In the genomic region with DNA sequence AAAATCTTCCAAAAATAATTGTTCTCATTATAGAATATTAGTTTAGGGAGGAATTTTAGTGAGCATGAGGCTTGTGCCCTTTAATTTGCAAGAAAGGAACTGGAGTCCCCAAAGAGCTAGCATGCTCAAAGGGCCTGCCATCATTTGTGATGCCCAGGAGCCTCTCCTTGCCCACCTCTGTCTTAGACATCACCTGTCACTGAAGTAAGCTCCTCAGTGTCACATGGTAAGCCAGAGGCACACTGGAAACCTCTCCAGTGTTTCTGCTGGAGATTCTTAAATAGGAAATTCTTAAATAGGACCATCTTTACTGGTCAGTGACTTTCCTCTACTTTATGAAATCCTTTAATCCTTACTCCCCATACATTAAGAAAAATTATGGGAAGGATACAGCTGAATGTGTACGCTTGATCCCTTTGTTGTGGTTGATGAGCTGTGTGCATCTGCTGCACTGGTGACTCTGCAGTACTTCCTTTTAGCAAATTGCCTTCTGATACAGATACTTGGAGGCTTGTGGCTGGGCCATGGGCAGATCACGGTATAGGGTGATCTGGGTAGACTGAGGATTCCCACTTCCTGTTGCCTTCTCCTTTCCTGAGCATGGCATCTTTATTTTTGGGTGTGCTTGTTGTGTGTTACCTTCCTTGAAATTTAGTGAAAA, we compare ENCODE assay signal across 12 cellular contexts.
A peak's percentile ranks its signal among the peaks of the same experiment; 100 is the strongest.
DNase-seq lines count a peak whose midpoint lies in the region; ATAC-seq and TF ChIP-seq lines count a peak whose summit lies in the region.
"Had no signal": no experiment of that assay in that cellular context is flagged by ENCODE, and none has a peak within 500 bp of the region (broad histone marks: within the 10 kb centered on the region; RNA-seq: fewer than 3 reads in every experiment).

No MANE protein-coding gene starts in this region.

- H3K4me1 Mint-ChIP-seq in stimulated activated naive CD8-positive, alpha-beta T cell treated with anti-CD3 and anti-CD28 coated beads, Interleukin-15, Interleukin-2, amounts not matched to agents 100 ng/mL and 50 ng/mL, for 24 hours (ENCODE audit: low read depth): peaks cover 53% of the 10 kb centered on the region
- H3K4me1 Mint-ChIP-seq in activated CD4-positive, alpha-beta memory T cell treated with anti-CD3 and anti-CD28 coated beads, Interleukin-2, amount 10 ng/mL, durations not matched to agents 7 days and 5 days: peaks cover 43% of the 10 kb centered on the region

- no peak overlapping the region for H3K4me3 ChIP-seq in lower lobe of right lung
- H3K4me3 ChIP-seq: K562 had no signal

- ATAC-seq in stimulated activated naive CD8-positive, alpha-beta T cell treated with anti-CD3 and anti-CD28 coated beads, Interleukin-15, Interleukin-2, amounts not matched to agents 100 U/mL and 50 U/mL, for 24 hours: no peak
- peak; percentile 35 to 46 for ATAC-seq in lower lobe of right lung
- ATAC-seq in foreskin keratinocyte: no peak
- no peak for ATAC-seq in GM18502 (IDR thresholded peaks at IDR 0.05; ENCODE audit: poor library complexity, unreplicated experiment)
- ATAC-seq: K562, left lobe of liver had no signal

- no peak for DNase-seq in stimulated activated naive CD8-positive, alpha-beta T cell treated with anti-CD3 and anti-CD28 coated beads, Interleukin-15, Interleukin-2, amounts not matched to agents 100 U/mL and 50 U/mL, for 24 hours
- DNase-seq in activated CD4-positive, alpha-beta memory T cell treated with anti-CD3 and anti-CD28 coated beads, Interleukin-2, amount 10 ng/mL, durations not matched to agents 7 days and 5 days: peak; percentile 33
- DNase-seq in lower lobe of right lung (no peak), RPMI8226 (no peak), foreskin keratinocyte (no peak)
- DNase-seq in NK-92 treated with Interleukin-12 subunit alpha and Interleukin-12 subunit beta, amount 100 ng/mL, for 24 hours (lab: John Stamatoyannopoulos, UW): no peak
- DNase-seq: NCI-H2081 treated with DMSO at 0.1 percent for 48 hours, T1000 had no signal

- no peaks in the 10 kb centered on the region for H3K27me3 Mint-ChIP-seq in stimulated activated naive CD8-positive, alpha-beta T cell treated with anti-CD3 and anti-CD28 coated beads, Interleukin-15, Interleukin-2, amounts not matched to agents 100 ng/mL and 50 ng/mL, for 24 hours
- H3K27me3 Mint-ChIP-seq in activated CD4-positive, alpha-beta memory T cell treated with anti-CD3 and anti-CD28 coated beads, Interleukin-2, amount 10 ng/mL, durations not matched to agents 7 days and 5 days: no peaks in the 10 kb centered on the region

- intact Hi-C loops in lower lobe of right lung (cut with DNase I): no loop called here

- H3K27ac Mint-ChIP-seq in stimulated activated naive CD8-positive, alpha-beta T cell treated with anti-CD3 and anti-CD28 coated beads, Interleukin-15, Interleukin-2, amounts not matched to agents 100 ng/mL and 50 ng/mL, for 24 hours: peak overlapping the region; percentile 78
- H3K27ac Mint-ChIP-seq in activated CD4-positive, alpha-beta memory T cell treated with anti-CD3 and anti-CD28 coated beads, Interleukin-2, amount 10 ng/mL, durations not matched to agents 7 days and 5 days: peak overlapping the region; percentile 67

- H3K4me3 Mint-ChIP-seq in stimulated activated naive CD8-positive, alpha-beta T cell treated with anti-CD3 and anti-CD28 coated beads, Interleukin-15, Interleukin-2, amounts not matched to agents 100 ng/mL and 50 ng/mL, for 24 hours: no peak overlapping the region
- no peak overlapping the region for H3K4me3 Mint-ChIP-seq in activated CD4-positive, alpha-beta memory T cell treated with anti-CD3 and anti-CD28 coated beads, Interleukin-2, amount 10 ng/mL, durations not matched to agents 7 days and 5 days

- CTCF ChIA-PET in activated CD4-positive, alpha-beta memory T cell treated with anti-CD3 and anti-CD28 coated beads, Interleukin-2, amount 10 ng/mL, durations not matched to agents 7 days and 5 days (lab: Charles Lee): interaction anchor here (1.0 to 1.4 kb wide), 2 partner anchors 11 to 15 kb away, joined by 3 read pairs; no protein-coding TSS in a partner anchor

- H3K36me3 Mint-ChIP-seq in stimulated activated naive CD8-positive, alpha-beta T cell treated with anti-CD3 and anti-CD28 coated beads, Interleukin-15, Interleukin-2, amounts not matched to agents 100 ng/mL and 50 ng/mL, for 24 hours (ENCODE audit: low read depth): peaks cover 44% of the 10 kb centered on the region
- H3K36me3 Mint-ChIP-seq in activated CD4-positive, alpha-beta memory T cell treated with anti-CD3 and anti-CD28 coated beads, Interleukin-2, amount 10 ng/mL, durations not matched to agents 7 days and 5 days (ENCODE audit: low read depth): peaks cover 27% of the 10 kb centered on the region

- no peaks in the 10 kb centered on the region for H3K9me3 ChIP-seq in lower lobe of right lung

- H3K4me1 ChIP-seq in lower lobe of right lung (peaks cover 55% of the 10 kb centered on the region), foreskin keratinocyte (peaks cover 5% of the 10 kb centered on the region)

- H3K27ac ChIP-seq in lower lobe of right lung (no peak overlapping the region), foreskin keratinocyte (no peak overlapping the region)

- peaks cover 50% of the 10 kb centered on the region for H3K36me3 ChIP-seq in lower lobe of right lung

- H3K27me3 ChIP-seq in lower lobe of right lung (ENCODE audit: low read depth): no peaks in the 10 kb centered on the region
- no peaks in the 10 kb centered on the region for H3K27me3 ChIP-seq in foreskin keratinocyte

- POLR2A ChIA-PET in activated CD4-positive, alpha-beta memory T cell treated with anti-CD3 and anti-CD28 coated beads, Interleukin-2, amount 10 ng/mL, durations not matched to agents 7 days and 5 days (lab: Charles Lee): interaction anchor here (0.7 to 1.4 kb wide), 5 partner anchors 8 to 94 kb away, joined by 3 to 5 read pairs (median 4); no protein-coding TSS in a partner anchor

- TF ChIP-seq CTCF in lower lobe of right lung (IDR thresholded peaks at IDR 0.05) (no peak), foreskin keratinocyte (conservative IDR thresholded peaks at IDR 0.05) (no peak)

- no peaks in the 10 kb centered on the region for H3K9me3 Mint-ChIP-seq in stimulated activated naive CD8-positive, alpha-beta T cell treated with anti-CD3 and anti-CD28 coated beads, Interleukin-15, Interleukin-2, amounts not matched to agents 100 ng/mL and 50 ng/mL, for 24 hours
- H3K9me3 Mint-ChIP-seq in activated CD4-positive, alpha-beta memory T cell treated with anti-CD3 and anti-CD28 coated beads, Interleukin-2, amount 10 ng/mL, durations not matched to agents 7 days and 5 days: no peaks in the 10 kb centered on the region

Comparison
In these comparisons a context has a peak if more than half of its experiments do, and no peak if none do; other contexts are left out.
1. ATAC-seq: peak in lower lobe of right lung (2 of 2); none in stimulated activated naive CD8-positive, alpha-beta T cell treated with anti-CD3 and anti-CD28 coated beads, Interleukin-15, Interleukin-2, amounts not matched to agents 100 U/mL and 50 U/mL, for 24 hours (single experiment), foreskin keratinocyte (single experiment) and GM18502 (single experiment).